9 cellular contexts compared by ENCODE assay signal in genomic region chr15:73573572-73573971, GRCh38. TPM values are rescaled to one million over a fixed set of nuclear protein-coding genes. Genes with fewer than 3 reads are reported as not detected.
DNase-seq lines count a peak whose midpoint lies in the region; ATAC-seq and TF ChIP-seq lines count a peak whose summit lies in the region.
"Had no signal": no experiment of that assay in that cellular context is flagged by ENCODE, and none has a peak within 500 bp of the region (broad histone marks: within the 10 kb centered on the region; RNA-seq: fewer than 3 reads in every experiment).

No MANE protein-coding gene starts in this region.

- peak overlapping the region; percentile 73 for H3K27ac ChIP-seq in hepatocyte
- H3K27ac ChIP-seq in suprapubic skin: peak overlapping the region; percentile 2

- H3K27me3 ChIP-seq in hepatocyte (no peaks in the 10 kb centered on the region), suprapubic skin (no peaks in the 10 kb centered on the region)

- no peak overlapping the region for H3K4me3 Mint-ChIP-seq in chondrocyte (ENCODE audit: unreplicated experiment)
- H3K4me3 Mint-ChIP-seq: natural killer cell treated with Interleukin-12 subunit alpha and Interleukin-12 subunit beta and Interleukin-15 and Interleukin-18, amount 100 ng/mL, for 72 hours had no signal

- H3K27ac Mint-ChIP-seq in chondrocyte (ENCODE audit: unreplicated experiment): peak overlapping the region; percentile 19
- H3K27ac Mint-ChIP-seq: natural killer cell treated with Interleukin-12 subunit alpha and Interleukin-12 subunit beta and Interleukin-15 and Interleukin-18, amount 100 ng/mL, for 72 hours had no signal

- no peaks in the 10 kb centered on the region for H3K9me2 ChIP-seq in hepatocyte (replicated peaks; ENCODE audit: insufficient read depth)

- no peaks in the 10 kb centered on the region for H3K27me3 Mint-ChIP-seq in chondrocyte (ENCODE audit: low read depth)
- H3K27me3 Mint-ChIP-seq: natural killer cell treated with Interleukin-12 subunit alpha and Interleukin-12 subunit beta and Interleukin-15 and Interleukin-18, amount 100 ng/mL, for 72 hours had no signal

- no peak overlapping the region for H3K4me3 ChIP-seq in hepatocyte
- H3K4me3 ChIP-seq in suprapubic skin: no peak overlapping the region

- no peaks in the 10 kb centered on the region for H3K36me3 ChIP-seq in hepatocyte (replicated peaks; ENCODE audit: insufficient read depth, low read depth)
- peaks cover 51% of the 10 kb centered on the region for H3K36me3 ChIP-seq in suprapubic skin

- no peak for ATAC-seq in GM19452 (IDR thresholded peaks at IDR 0.05; ENCODE audit: unreplicated experiment)
- ATAC-seq: natural killer cell treated with Interleukin-12 subunit alpha and Interleukin-12 subunit beta and Interleukin-15 and Interleukin-18, amount 100 ng/mL, for 72 hours had no signal

- no peak overlapping the region for H2AFZ ChIP-seq in hepatocyte

- H3K4me1 Mint-ChIP-seq in chondrocyte (ENCODE audit: low read depth): peaks cover 5% of the 10 kb centered on the region

- peaks cover 10% of the 10 kb centered on the region for H3K79me2 ChIP-seq in hepatocyte

- TF ChIP-seq POLR2A in suprapubic skin (IDR thresholded peaks at IDR 0.05): no peak

- H3K9me3 ChIP-seq in hepatocyte (ENCODE audit: low read depth) (no peaks in the 10 kb centered on the region), suprapubic skin (no peaks in the 10 kb centered on the region)

- DNase-seq in NCI-H748 (lab: John Stamatoyannopoulos, UW; ENCODE audit: unreplicated experiment): peak; percentile 5
- DNase-seq in NCI-H748 treated with DMSO at 0.1 percent for 48 hours (lab: John Stamatoyannopoulos, UW): no peak
- no peak for DNase-seq in chondrocyte (ENCODE audit: low spot score)
- DNase-seq in hepatocyte (ENCODE audit: low spot score): peak; percentile 49
- DNase-seq in suprapubic skin (ENCODE audit: low spot score in 2 of 2): peak in 1 of 2 donors; percentile 69
- DNase-seq in NCI-H82 (lab: John Stamatoyannopoulos, UW): no peak
- DNase-seq in NCI-H524 (lab: John Stamatoyannopoulos, UW): no peak

- no peak overlapping the region for H3K4me2 ChIP-seq in hepatocyte

- no peak for TF ChIP-seq EP300 in suprapubic skin (IDR thresholded peaks at IDR 0.05)

- no peaks in the 10 kb centered on the region for H4K20me1 ChIP-seq in hepatocyte (ENCODE audit: insufficient read depth, poor library complexity, severe bottlenecking)

- H3K9me3 Mint-ChIP-seq in chondrocyte (ENCODE audit: low read depth): no peaks in the 10 kb centered on the region
- H3K9me3 Mint-ChIP-seq: natural killer cell treated with Interleukin-12 subunit alpha and Interleukin-12 subunit beta and Interleukin-15 and Interleukin-18, amount 100 ng/mL, for 72 hours had no signal

- WGBS in hepatocyte (ENCODE audit: low lambda C conversion rate, missing lambda C conversion rate): 62% methylated on average over 9 of the region's 9 CpGs
- WGBS in suprapubic skin: 34% methylated on average over 9 of the region's 9 CpGs

- peaks cover 43% of the 10 kb centered on the region for H3K36me3 Mint-ChIP-seq in chondrocyte (ENCODE audit: low read depth)

- TF ChIP-seq CTCF in chondrocyte (IDR thresholded peaks at IDR 0.05) (no peak), hepatocyte (IDR thresholded peaks at IDR 0.05; ENCODE audit: poor library complexity) (no peak), suprapubic skin (IDR thresholded peaks at IDR 0.05) (no peak)

- H3K4me1 ChIP-seq in hepatocyte (ENCODE audit: insufficient read depth): peaks cover 32% of the 10 kb centered on the region
- H3K4me1 ChIP-seq in suprapubic skin: peaks cover 49% of the 10 kb centered on the region

RNA-seq across cellular contexts. Expression of gene NPTN, which starts 59.6 kb away (rescaled TPM):
- total RNA-seq in chondrocyte (232 to 256 TPM (median 252 TPM) in 3 replicates), hepatocyte (201 and 234 TPM in 2 replicates), suprapubic skin (100 to 1,000 TPM; 132 to 171 (median 147) TPM)
- 153 and 174 TPM in 2 replicates for polyA plus RNA-seq in hepatocyte

Comparison
In these comparisons a context has a peak if more than half of its experiments do, and no peak if none do; other contexts are left out.
1. DNase-seq: peak in NCI-H748 (single experiment) and hepatocyte (single experiment); none in NCI-H748 treated with DMSO at 0.1 percent for 48 hours (single experiment), chondrocyte (single experiment), NCI-H82 (single experiment) and NCI-H524 (0 of 2).